In the genomic region with DNA sequence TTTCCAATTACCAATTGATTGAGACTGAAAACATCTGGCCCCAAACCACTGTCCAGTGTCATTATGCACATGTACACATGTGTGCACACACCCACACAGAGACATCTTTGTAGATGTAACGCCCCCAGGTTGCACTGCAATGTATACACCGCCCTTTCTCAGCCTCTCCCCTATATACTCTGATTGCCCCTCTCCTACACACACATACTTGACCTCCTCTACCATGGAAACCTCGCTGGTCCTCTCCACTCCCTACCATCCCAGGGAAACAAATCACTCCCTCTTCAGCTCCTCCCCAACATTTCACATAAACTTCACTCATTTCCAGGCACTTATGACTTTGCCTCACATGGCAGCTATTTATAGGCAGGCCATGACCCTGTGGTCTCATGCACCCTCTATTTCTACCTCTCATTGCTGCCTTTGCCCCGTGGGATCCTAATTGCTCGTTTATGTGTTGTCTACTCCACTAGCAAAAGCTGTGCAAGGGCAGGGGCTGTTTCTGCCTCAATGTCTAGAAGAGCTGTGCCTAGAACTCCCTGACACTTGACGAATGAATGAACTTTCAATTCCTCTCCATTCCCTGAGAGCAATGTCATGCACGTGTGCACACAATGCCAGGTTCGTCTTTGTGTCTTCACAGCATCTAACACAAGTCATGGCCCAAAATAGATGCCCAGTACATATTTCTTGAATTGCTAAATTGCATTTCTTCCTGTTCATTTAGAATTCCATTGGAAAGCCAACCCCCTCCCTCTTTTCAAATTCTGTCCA, we compare ENCODE assay signal across 21 cellular contexts. TPM values are rescaled to one million over a fixed set of nuclear protein-coding genes. Genes with fewer than 3 reads are reported as not detected.
DNase-seq lines count a peak whose midpoint lies in the region; ATAC-seq, FAIRE-seq and TF ChIP-seq lines count a peak whose summit lies in the region.
"Had no signal": no experiment of that assay in that cellular context is flagged by ENCODE, and none has a peak within 500 bp of the region (broad histone marks: within the 10 kb centered on the region; RNA-seq: fewer than 3 reads in every experiment).

No MANE protein-coding gene starts in this region.

- no peaks in the 10 kb centered on the region for H3K9me3 Mint-ChIP-seq in CD4-positive, alpha-beta T cell
- no peaks in the 10 kb centered on the region for H3K9me3 Mint-ChIP-seq in activated T-helper 2 cell treated with anti-CD3 and anti-CD28 coated beads, Interferon-gamma antibody, Interleukin-2, Interleukin-4, amounts not matched to agents 10 μg/mL and 5 μg/mL and 100 μg/mL, durations not matched to agents 14 hours and 24 hours and 36 hours
- H3K9me3 Mint-ChIP-seq in natural killer cell (no peaks in the 10 kb centered on the region), HFFc6 (no peaks in the 10 kb centered on the region)
- H3K9me3 Mint-ChIP-seq: memory B cell had no signal

- FAIRE-seq in GM12892 (lab: Jason Lieb, UNC), result peak; percentile 38
- FAIRE-seq: HepG2 had no signal

- ATAC-seq in CD4-positive, alpha-beta T cell (ENCODE audit: poor library complexity), result no peak
- ATAC-seq in natural killer cell, result no peak
- ATAC-seq: heart left ventricle, HepG2, sciatic nerve, SK-N-SH treated with all-trans-retinoic acid at 6 μM for 48 hours had no signal

- TF ChIP-seq POLR2A in GM12892 (IDR thresholded peaks at IDR 0.05; ENCODE audit: low read depth, low read length), result no peak

- H3K27me3 Mint-ChIP-seq in CD4-positive, alpha-beta T cell, result no peaks in the 10 kb centered on the region
- H3K27me3 Mint-ChIP-seq in activated T-helper 2 cell treated with anti-CD3 and anti-CD28 coated beads, Interferon-gamma antibody, Interleukin-2, Interleukin-4, amounts not matched to agents 10 μg/mL and 5 μg/mL and 100 μg/mL, durations not matched to agents 14 hours and 24 hours and 36 hours (ENCODE audit: low read depth), result no peaks in the 10 kb centered on the region
- H3K27me3 Mint-ChIP-seq in natural killer cell (ENCODE audit: low read depth in 2 of 2) (no peaks in the 10 kb centered on the region), HFFc6 (ENCODE audit: insufficient read depth) (peaks cover 40% of the 10 kb centered on the region)
- H3K27me3 Mint-ChIP-seq: memory B cell had no signal

- H3K27ac Mint-ChIP-seq in CD4-positive, alpha-beta T cell, result no peak overlapping the region
- H3K27ac Mint-ChIP-seq in activated T-helper 2 cell treated with anti-CD3 and anti-CD28 coated beads, Interferon-gamma antibody, Interleukin-2, Interleukin-4, amounts not matched to agents 10 μg/mL and 5 μg/mL and 100 μg/mL, durations not matched to agents 14 hours and 24 hours and 36 hours, result peak overlapping the region; percentile 10
- H3K27ac Mint-ChIP-seq in natural killer cell, result peak overlapping the region; percentile 11 to 19
- H3K27ac Mint-ChIP-seq in HFFc6, result no peak overlapping the region

- peak overlapping the region; percentile 6 for H3K4me3 Mint-ChIP-seq in CD4-positive, alpha-beta T cell
- no peak overlapping the region for H3K4me3 Mint-ChIP-seq in activated T-helper 2 cell treated with anti-CD3 and anti-CD28 coated beads, Interferon-gamma antibody, Interleukin-2, Interleukin-4, amounts not matched to agents 10 μg/mL and 5 μg/mL and 100 μg/mL, durations not matched to agents 14 hours and 24 hours and 36 hours (ENCODE audit: low read depth)
- H3K4me3 Mint-ChIP-seq in natural killer cell (no peak overlapping the region), HFFc6 (no peak overlapping the region)
- H3K4me3 Mint-ChIP-seq: memory B cell had no signal

- no peak for DNase-seq in CD4-positive, alpha-beta T cell
- DNase-seq in GM12892 (ENCODE audit: insufficient read length), result no peak
- no peak for DNase-seq in activated T-helper 2 cell treated with anti-CD3 and anti-CD28 coated beads, Interferon-gamma antibody, Interleukin-2, Interleukin-4, amounts not matched to agents 10 μg/mL and 5 μg/mL and 100 μg/mL, durations not matched to agents 14 hours and 24 hours and 36 hours (ENCODE audit: low spot score)
- no peak for DNase-seq in natural killer cell
- DNase-seq in SK-N-DZ (ENCODE audit: low spot score), result no peak
- DNase-seq in retina, result no peak
- DNase-seq in HFFc6, result no peak
- DNase-seq: DMS53; effector CD4-positive, alpha-beta T cell; heart left ventricle; NCI-H2081 treated with DMSO at 0.1 percent for 48 hours; NCI-H526; stimulated activated CD4-positive, alpha-beta T cell treated with anti-CD3 and anti-CD28 coated beads, Interleukin-2, amount 100 ng/mL, for 24 hours; testis had no signal

- intact Hi-C loops in CD4-positive, alpha-beta T cell (cut with DNase I, micrococcal nuclease), result loop anchor here (5.0 kb wide), 3 partner anchors 72 to 397 kb away; partner anchors contain the start of gene ADSL (in 1 of the 2)
- intact Hi-C loops in activated T-helper 2 cell treated with anti-CD3 and anti-CD28 coated beads, Interferon-gamma antibody, Interleukin-2, Interleukin-4, amounts not matched to agents 10 μg/mL and 5 μg/mL and 100 μg/mL, durations not matched to agents 14 hours and 24 hours and 36 hours (cut with micrococcal nuclease), result loop anchor here (2.0 to 5.0 kb wide), 2 partner anchors 13 to 203 kb away; no protein-coding TSS in a partner anchor
- intact Hi-C loops in natural killer cell (cut with micrococcal nuclease), result no loop called here

- CTCF ChIA-PET in CD4-positive, alpha-beta T cell (lab: Charles Lee), result interaction anchor here (1.0 kb wide), 1 partner anchor 87 kb away, joined by 4 read pairs; no protein-coding TSS in a partner anchor

- no peak for TF ChIP-seq CTCF in CD4-positive, alpha-beta T cell (IDR thresholded peaks at IDR 0.05)
- TF ChIP-seq CTCF in natural killer cell (IDR thresholded peaks at IDR 0.05) (no peak), HFFc6 (IDR thresholded peaks at IDR 0.05) (no peak)

- POLR2A ChIA-PET in CD4-positive, alpha-beta T cell (lab: Charles Lee), result interaction anchor here (0.6 to 3.1 kb wide), 7 partner anchors 10 to 286 kb away, joined by 3 to 11 read pairs (median 3); partner anchors contain the start of gene TMA7B

- peak overlapping the region; percentile 62 for H3K27ac ChIP-seq in CD4-positive, alpha-beta T cell (ENCODE audit: low read depth, low read length)
- H3K27ac ChIP-seq: cardiac muscle cell, heart left ventricle, neutrophil, testis had no signal

- no peaks in the 10 kb centered on the region for H3K27me3 ChIP-seq in CD4-positive, alpha-beta T cell (ENCODE audit: control insufficient read depth, insufficient read depth, low read length)
- H3K27me3 ChIP-seq: cardiac muscle cell, neutrophil, testis had no signal

- H3K9me3 ChIP-seq in CD4-positive, alpha-beta T cell (ENCODE audit: control insufficient read depth, low read length), result no peaks in the 10 kb centered on the region
- H3K9me3 ChIP-seq: heart left ventricle, neutrophil, testis had no signal

- H3K36me3 Mint-ChIP-seq in CD4-positive, alpha-beta T cell (ENCODE audit: low read depth), result peaks cover 92% of the 10 kb centered on the region
- H3K36me3 Mint-ChIP-seq in activated T-helper 2 cell treated with anti-CD3 and anti-CD28 coated beads, Interferon-gamma antibody, Interleukin-2, Interleukin-4, amounts not matched to agents 10 μg/mL and 5 μg/mL and 100 μg/mL, durations not matched to agents 14 hours and 24 hours and 36 hours (ENCODE audit: low read depth), result peaks cover 74% of the 10 kb centered on the region
- H3K36me3 Mint-ChIP-seq in natural killer cell (peaks cover 8% of the 10 kb centered on the region), HFFc6 (ENCODE audit: low read depth) (no peaks in the 10 kb centered on the region)

- peaks cover 97% of the 10 kb centered on the region for H3K4me1 Mint-ChIP-seq in CD4-positive, alpha-beta T cell (ENCODE audit: low read depth)
- H3K4me1 Mint-ChIP-seq in activated T-helper 2 cell treated with anti-CD3 and anti-CD28 coated beads, Interferon-gamma antibody, Interleukin-2, Interleukin-4, amounts not matched to agents 10 μg/mL and 5 μg/mL and 100 μg/mL, durations not matched to agents 14 hours and 24 hours and 36 hours (ENCODE audit: low read depth), result peaks cover 82% of the 10 kb centered on the region
- H3K4me1 Mint-ChIP-seq in natural killer cell (peaks cover 72% of the 10 kb centered on the region in 2 donors), HFFc6 (ENCODE audit: low read depth) (peaks cover 7% of the 10 kb centered on the region; the same call in 1 of the 2 replicates)

RNA-seq across cellular contexts. Expression of gene TMA7B, which starts 10.0 kb away (rescaled TPM):
- 1 to 10 TPM; 5.7 to 6.5 TPM for total RNA-seq in CD4-positive, alpha-beta T cell
- not detected for polyA plus RNA-seq in GM12892 (2012; ENCODE audit: missing spikeins)
- 1.7 and 2.0 TPM in 2 replicates for total RNA-seq in activated T-helper 2 cell treated with anti-CD3 and anti-CD28 coated beads, Interferon-gamma antibody, Interleukin-2, Interleukin-4, amounts not matched to agents 10 μg/mL and 5 μg/mL and 100 μg/mL, durations not matched to agents 14 hours and 24 hours and 36 hours
- 1 to 10 TPM; 2.6 to 8.7 (median 6.7) TPM for total RNA-seq in natural killer cell
- not detected in 2 replicates for polyA plus RNA-seq in SK-N-DZ (2014; cell fraction: cytosol; rRNA removed)
- not detected in 2 replicates for polyA plus RNA-seq in SK-N-DZ (2014; cell fraction: nucleus; rRNA removed)
- not detected for total RNA-seq in HFFc6 (2021; fragmentation: NEBNext Ultra II Directional; extraction: Animal tissue kit (Norgen Biotek cat#: 25700))
- total RNA-seq: cardiac muscle cell, HepG2 had no signal
- polyA plus RNA-seq: cardiac muscle cell, heart left ventricle, HepG2 had no signal

RNA-seq across cellular contexts. Expression of gene FAM83F, which starts 44.6 kb away (rescaled TPM):
- 1 to 10 TPM; 5.2 to 6.8 TPM for total RNA-seq in CD4-positive, alpha-beta T cell
- 0.02 TPM for polyA plus RNA-seq in GM12892 (2012; ENCODE audit: missing spikeins)
- total RNA-seq in activated T-helper 2 cell treated with anti-CD3 and anti-CD28 coated beads, Interferon-gamma antibody, Interleukin-2, Interleukin-4, amounts not matched to agents 10 μg/mL and 5 μg/mL and 100 μg/mL, durations not matched to agents 14 hours and 24 hours and 36 hours, result 0.07 and 0.11 TPM in 2 replicates
- 1 to 10 TPM in 2 of 3 donors, not detected in 1; 1.0 to 7.5 TPM for total RNA-seq in natural killer cell
- polyA plus RNA-seq in SK-N-DZ (2014; cell fraction: cytosol; rRNA removed), result not detected in 2 replicates
- polyA plus RNA-seq in SK-N-DZ (2014; cell fraction: nucleus; rRNA removed), result 0.01 TPM in 1 of 2 replicates, not detected in the other
- total RNA-seq in HFFc6 (2021; fragmentation: NEBNext Ultra II Directional; extraction: Animal tissue kit (Norgen Biotek cat#: 25700)), result not detected
- total RNA-seq: HepG2 had no signal
- polyA plus RNA-seq: cardiac muscle cell, HepG2 had no signal

RNA-seq across cellular contexts. Expression of gene GRAP2, which starts 49.3 kb away (rescaled TPM):
- total RNA-seq in CD4-positive, alpha-beta T cell, result 10 to 100 TPM; 65.3 to 75.6 TPM
- 3.3 TPM for polyA plus RNA-seq in GM12892 (2012; ENCODE audit: missing spikeins)
- 44.1 and 46.5 TPM in 2 replicates for total RNA-seq in activated T-helper 2 cell treated with anti-CD3 and anti-CD28 coated beads, Interferon-gamma antibody, Interleukin-2, Interleukin-4, amounts not matched to agents 10 μg/mL and 5 μg/mL and 100 μg/mL, durations not matched to agents 14 hours and 24 hours and 36 hours
- 10 to 100 TPM; 65.1 to 97.3 (median 92.2) TPM for total RNA-seq in natural killer cell
- polyA plus RNA-seq in SK-N-DZ (2014; cell fraction: cytosol; rRNA removed), result not detected in 2 replicates
- polyA plus RNA-seq in SK-N-DZ (2014; cell fraction: nucleus; rRNA removed), result not detected in 2 replicates
- not detected for total RNA-seq in HFFc6 (2021; fragmentation: NEBNext Ultra II Directional; extraction: Animal tissue kit (Norgen Biotek cat#: 25700))
- total RNA-seq: HepG2 had no signal
- polyA plus RNA-seq: cardiac muscle cell had no signal

RNA-seq across cellular contexts. Expression of gene ENTHD1, which starts 56.6 kb away (rescaled TPM):
- total RNA-seq in CD4-positive, alpha-beta T cell, result under 1 TPM in 1 of 2 experiments, not detected in 1; 0.47 TPM
- not detected for polyA plus RNA-seq in GM12892 (2012; ENCODE audit: missing spikeins)
- 0.11 TPM in 2 replicates for total RNA-seq in activated T-helper 2 cell treated with anti-CD3 and anti-CD28 coated beads, Interferon-gamma antibody, Interleukin-2, Interleukin-4, amounts not matched to agents 10 μg/mL and 5 μg/mL and 100 μg/mL, durations not matched to agents 14 hours and 24 hours and 36 hours
- not detected for total RNA-seq in natural killer cell
- polyA plus RNA-seq in SK-N-DZ (2014; cell fraction: cytosol; rRNA removed), result not detected in 2 replicates
- polyA plus RNA-seq in SK-N-DZ (2014; cell fraction: nucleus; rRNA removed), result not detected in 2 replicates
- not detected for total RNA-seq in HFFc6 (2021; fragmentation: NEBNext Ultra II Directional; extraction: Animal tissue kit (Norgen Biotek cat#: 25700))
- total RNA-seq: cardiac muscle cell, heart left ventricle, HepG2 had no signal
- polyA plus RNA-seq: adipose tissue, cardiac muscle cell, heart left ventricle, HepG2 had no signal

Comparison
In these comparisons a context has a peak if more than half of its experiments do, and no peak if none do; other contexts are left out.
1. H3K27ac Mint-ChIP-seq: peak in activated T-helper 2 cell treated with anti-CD3 and anti-CD28 coated beads, Interferon-gamma antibody, Interleukin-2, Interleukin-4, amounts not matched to agents 10 μg/mL and 5 μg/mL and 100 μg/mL, durations not matched to agents 14 hours and 24 hours and 36 hours (single experiment) and natural killer cell (2 of 2); none in CD4-positive, alpha-beta T cell (single experiment) and HFFc6 (single experiment).
2. RNA of gene GRAP2, which starts 49.3 kb away (total RNA-seq): 65.1 to 97.3 TPM in natural killer cell, 65.3 to 75.6 TPM in CD4-positive, alpha-beta T cell and 44.1 to 46.5 TPM in activated T-helper 2 cell treated with anti-CD3 and anti-CD28 coated beads, Interferon-gamma antibody, Interleukin-2, Interleukin-4, amounts not matched to agents 10 μg/mL and 5 μg/mL and 100 μg/mL, durations not matched to agents 14 hours and 24 hours and 36 hours; not detected in HFFc6; every median in the first group is over 10 times any median in the second.